ENCODE assay signal across 36 cellular contexts in the genomic region with DNA sequence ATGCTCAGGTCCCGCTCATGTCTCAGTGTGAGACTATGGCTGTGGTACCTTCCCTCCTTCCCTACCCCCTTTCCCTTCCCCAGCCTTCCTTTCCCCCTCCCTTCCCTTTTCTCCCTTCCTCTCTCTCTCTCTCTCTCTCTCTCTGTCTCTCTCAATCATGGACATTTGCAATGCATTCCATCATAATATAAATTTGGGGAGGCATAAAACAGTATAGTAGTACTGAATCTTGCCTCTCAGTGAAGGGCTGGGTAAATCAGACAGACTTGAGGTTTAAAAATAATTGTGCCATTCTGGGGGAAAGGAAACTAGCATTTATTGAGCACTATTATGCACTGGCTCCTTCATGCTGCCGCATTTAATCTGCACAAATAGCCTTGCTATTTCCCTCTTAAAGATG. TPM values are rescaled to one million over a fixed set of nuclear protein-coding genes. Genes with fewer than 3 reads are reported as not detected.
"Had no signal": no experiment of that assay in that cellular context is flagged by ENCODE, and none has a peak within 500 bp of the region (broad histone marks: within the 10 kb centered on the region; RNA-seq: fewer than 3 reads in every experiment).

No MANE protein-coding gene starts in this region.

- H3K27ac Mint-ChIP-seq: nephron, neural progenitor cell, progenitor cell of endocrine pancreas had no signal

- ATAC-seq: heart right ventricle; left cardiac atrium; left lung; naive thymus-derived CD4-positive, alpha-beta T cell; sciatic nerve had no signal

- H3K9me3 ChIP-seq: esophagus squamous epithelium, left lung, stomach, thyroid gland had no signal

- H3K27me3 Mint-ChIP-seq: naive thymus-derived CD4-positive, alpha-beta T cell; progenitor cell of endocrine pancreas had no signal

- DNase-seq: effector memory CD4-positive, alpha-beta T cell; erythroblast; esophagus squamous epithelium; foreskin melanocyte; glutamatergic neuron; heart right ventricle; hippocampal formation; left cardiac atrium; left lung; mesenchymal stem cell; midbrain; naive thymus-derived CD4-positive, alpha-beta T cell; stimulated activated CD4-positive, alpha-beta T cell treated with anti-CD3 and anti-CD28 coated beads, Interleukin-12 subunit alpha, Interleukin-12 subunit beta, amount 100 ng/mL, for 4 hours; stimulated activated CD4-positive, alpha-beta T cell treated with anti-CD3 and anti-CD28 coated beads, Interleukin-1b, Interleukin-23, amount 100 ng/mL, for 48 hours; stimulated activated CD4-positive, alpha-beta T cell treated with anti-CD3 and anti-CD28 coated beads, Interleukin-4, amount 100 ng/mL, for 1 hour; stimulated activated CD8-positive, alpha-beta memory T cell treated with anti-CD3 and anti-CD28 coated beads, Interleukin-4, amount 100 ng/mL, for 48 hours; stimulated activated naive CD4-positive, alpha-beta T cell treated with Interleukin-2 at 50 U/mL for 16 hours; stomach; thyroid gland; trophoblast cell had no signal

- H2AFZ ChIP-seq: neural progenitor cell, parathyroid adenoma had no signal

- H3K27ac ChIP-seq: coronary artery, esophagus squamous epithelium, heart right ventricle, left lung, neural progenitor cell, parathyroid adenoma, stomach, thyroid gland had no signal

- FAIRE-seq: endometrium, islet of Langerhans had no signal

- H3K27me3 ChIP-seq: esophagus squamous epithelium, heart right ventricle, left lung, neural progenitor cell, stomach, thyroid gland had no signal

- H3K4me2 ChIP-seq: neural progenitor cell, smooth muscle cell had no signal

- H3K9ac ChIP-seq: neural progenitor cell, parathyroid adenoma had no signal

- H3K4me3 ChIP-seq: coronary artery, esophagus squamous epithelium, heart right ventricle, left lung, neural progenitor cell, smooth muscle cell, stomach, thyroid gland had no signal

- H3K4me3 Mint-ChIP-seq: neural progenitor cell had no signal

RNA-seq across cellular contexts. Expression of gene AQP8, which starts 36.6 kb away (rescaled TPM):
- total RNA-seq: dermis blood vessel endothelial cell, esophagus squamous epithelium, heart right ventricle, kidney epithelial cell, left cardiac atrium, left lung, lower leg skin, lung microvascular endothelial cell, mucosa of gallbladder, osteoblast, progenitor cell of endocrine pancreas, sciatic nerve, smooth muscle cell, stomach, thyroid gland, urinary bladder had no signal
- polyA plus RNA-seq: heart right ventricle; naive thymus-derived CD4-positive, alpha-beta T cell; smooth muscle cell; urinary bladder had no signal
